In genomic region chr17:42191209-42191608, GRCh38 we compare ENCODE assay signal across 1 cellular context.
TF ChIP-seq lines count a peak whose summit lies in the region.

No MANE protein-coding gene starts in this region.

TF ChIP-seq in GM23338, 12 proteins besides CTCF, POLR2A, EP300 and RAD21 (continued from another document):
- TF ChIP-seq, protein P1, sequence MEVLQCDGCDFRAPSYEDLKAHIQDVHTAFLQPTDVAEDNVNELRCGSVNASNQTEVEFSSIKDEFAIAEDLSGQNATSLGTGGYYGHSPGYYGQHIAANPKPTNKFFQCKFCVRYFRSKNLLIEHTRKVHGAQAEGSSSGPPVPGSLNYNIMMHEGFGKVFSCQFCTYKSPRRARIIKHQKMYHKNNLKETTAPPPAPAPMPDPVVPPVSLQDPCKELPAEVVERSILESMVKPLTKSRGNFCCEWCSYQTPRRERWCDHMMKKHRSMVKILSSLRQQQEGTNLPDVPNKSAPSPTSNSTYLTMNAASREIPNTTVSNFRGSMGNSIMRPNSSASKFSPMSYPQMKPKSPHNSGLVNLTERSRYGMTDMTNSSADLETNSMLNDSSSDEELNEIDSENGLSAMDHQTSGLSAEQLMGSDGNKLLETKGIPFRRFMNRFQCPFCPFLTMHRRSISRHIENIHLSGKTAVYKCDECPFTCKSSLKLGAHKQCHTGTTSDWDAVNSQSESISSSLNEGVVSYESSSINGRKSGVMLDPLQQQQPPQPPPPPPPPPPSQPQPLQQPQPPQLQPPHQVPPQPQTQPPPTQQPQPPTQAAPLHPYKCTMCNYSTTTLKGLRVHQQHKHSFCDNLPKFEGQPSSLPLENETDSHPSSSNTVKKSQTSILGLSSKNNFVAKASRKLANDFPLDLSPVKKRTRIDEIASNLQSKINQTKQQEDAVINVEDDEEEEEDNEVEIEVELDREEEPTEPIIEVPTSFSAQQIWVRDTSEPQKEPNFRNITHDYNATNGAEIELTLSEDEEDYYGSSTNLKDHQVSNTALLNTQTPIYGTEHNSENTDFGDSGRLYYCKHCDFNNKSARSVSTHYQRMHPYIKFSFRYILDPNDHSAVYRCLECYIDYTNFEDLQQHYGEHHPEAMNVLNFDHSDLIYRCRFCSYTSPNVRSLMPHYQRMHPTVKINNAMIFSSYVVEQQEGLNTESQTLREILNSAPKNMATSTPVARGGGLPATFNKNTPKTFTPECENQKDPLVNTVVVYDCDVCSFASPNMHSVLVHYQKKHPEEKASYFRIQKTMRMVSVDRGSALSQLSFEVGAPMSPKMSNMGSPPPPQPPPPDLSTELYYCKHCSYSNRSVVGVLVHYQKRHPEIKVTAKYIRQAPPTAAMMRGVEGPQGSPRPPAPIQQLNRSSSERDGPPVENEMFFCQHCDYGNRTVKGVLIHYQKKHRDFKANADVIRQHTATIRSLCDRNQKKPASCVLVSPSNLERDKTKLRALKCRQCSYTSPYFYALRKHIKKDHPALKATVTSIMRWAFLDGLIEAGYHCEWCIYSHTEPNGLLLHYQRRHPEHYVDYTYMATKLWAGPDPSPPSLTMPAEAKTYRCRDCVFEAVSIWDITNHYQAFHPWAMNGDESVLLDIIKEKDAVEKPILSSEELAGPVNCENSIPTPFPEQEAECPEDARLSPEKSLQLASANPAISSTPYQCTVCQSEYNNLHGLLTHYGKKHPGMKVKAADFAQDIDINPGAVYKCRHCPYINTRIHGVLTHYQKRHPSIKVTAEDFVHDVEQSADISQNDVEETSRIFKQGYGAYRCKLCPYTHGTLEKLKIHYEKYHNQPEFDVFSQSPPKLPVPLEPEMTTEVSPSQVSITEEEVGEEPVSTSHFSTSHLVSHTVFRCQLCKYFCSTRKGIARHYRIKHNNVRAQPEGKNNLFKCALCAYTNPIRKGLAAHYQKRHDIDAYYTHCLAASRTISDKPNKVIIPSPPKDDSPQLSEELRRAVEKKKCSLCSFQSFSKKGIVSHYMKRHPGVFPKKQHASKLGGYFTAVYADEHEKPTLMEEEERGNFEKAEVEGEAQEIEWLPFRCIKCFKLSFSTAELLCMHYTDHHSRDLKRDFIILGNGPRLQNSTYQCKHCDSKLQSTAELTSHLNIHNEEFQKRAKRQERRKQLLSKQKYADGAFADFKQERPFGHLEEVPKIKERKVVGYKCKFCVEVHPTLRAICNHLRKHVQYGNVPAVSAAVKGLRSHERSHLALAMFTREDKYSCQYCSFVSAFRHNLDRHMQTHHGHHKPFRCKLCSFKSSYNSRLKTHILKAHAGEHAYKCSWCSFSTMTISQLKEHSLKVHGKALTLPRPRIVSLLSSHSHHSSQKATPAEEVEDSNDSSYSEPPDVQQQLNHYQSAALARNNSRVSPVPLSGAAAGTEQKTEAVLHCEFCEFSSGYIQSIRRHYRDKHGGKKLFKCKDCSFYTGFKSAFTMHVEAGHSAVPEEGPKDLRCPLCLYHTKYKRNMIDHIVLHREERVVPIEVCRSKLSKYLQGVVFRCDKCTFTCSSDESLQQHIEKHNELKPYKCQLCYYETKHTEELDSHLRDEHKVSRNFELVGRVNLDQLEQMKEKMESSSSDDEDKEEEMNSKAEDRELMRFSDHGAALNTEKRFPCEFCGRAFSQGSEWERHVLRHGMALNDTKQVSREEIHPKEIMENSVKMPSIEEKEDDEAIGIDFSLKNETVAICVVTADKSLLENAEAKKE (CRISPR knock-in tag; IDR thresholded peaks at IDR 0.05), result no peak
